In the genomic region with DNA sequence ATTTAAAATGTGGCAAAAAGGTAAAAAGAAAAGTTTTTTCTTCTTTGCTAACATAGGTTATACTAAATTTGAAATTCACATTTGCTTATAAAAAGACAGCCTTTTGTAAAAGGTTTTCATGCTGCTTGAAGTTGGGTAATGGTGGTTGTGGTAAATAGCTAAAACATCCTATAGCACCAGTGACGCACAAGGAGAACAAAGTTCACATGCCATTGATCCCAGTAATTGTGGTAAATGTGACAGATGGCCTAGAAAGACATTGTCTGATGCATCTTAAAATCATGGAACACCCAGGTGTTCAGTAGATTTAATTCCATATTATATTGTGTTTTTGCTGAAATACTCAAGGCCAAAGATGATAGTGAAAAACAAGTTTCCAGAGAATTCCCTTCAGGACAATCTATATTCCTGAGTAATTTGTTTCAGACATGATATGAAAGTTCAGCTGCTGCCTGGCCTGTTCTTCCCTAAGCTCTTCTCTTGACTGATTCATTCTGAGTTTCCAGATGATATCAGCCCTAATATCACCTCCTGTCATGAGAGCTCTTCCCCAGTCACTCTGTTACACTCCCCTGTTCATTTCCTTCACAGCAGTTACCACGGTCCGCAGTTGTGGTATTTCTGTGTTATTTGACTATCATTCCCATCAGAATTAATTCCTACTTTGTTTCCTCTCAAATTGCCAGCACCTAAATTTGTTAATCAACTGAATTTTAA, we compare ENCODE assay signal across 1 cellular context.
TF ChIP-seq lines count a peak whose summit lies in the region.

No MANE protein-coding gene starts in this region.

TF ChIP-seq in HepG2, 621 proteins besides CTCF, POLR2A, EP300 and RAD21:
- TF ChIP-seq ZNF772 (CRISPR knock-in tag; IDR thresholded peaks at IDR 0.05) (no peak), HNF4A (CRISPR knock-in tag; IDR thresholded peaks at IDR 0.05) (peak; percentile 56), SAP130 (CRISPR knock-in tag; IDR thresholded peaks at IDR 0.05; ENCODE audit: low read depth) (0 out of 2 replicates have a peak, but pooled peaks have one; percentile 5), POGZ (CRISPR knock-in tag; IDR thresholded peaks at IDR 0.05) (0 out of 2 replicates have a peak, but pooled peaks have one; percentile 21), HNRNPLL (IDR thresholded peaks at IDR 0.05; ENCODE audit: low read depth, low read length, poor library complexity, severe bottlenecking) (no peak), STAT5B (CRISPR knock-in tag; IDR thresholded peaks at IDR 0.05) (no peak), PRMT3 (CRISPR knock-in tag; IDR thresholded peaks at IDR 0.05; ENCODE audit: borderline replicate concordance, low read depth) (no peak), ASH2L (IDR thresholded peaks at IDR 0.05; ENCODE audit: insufficient read length, low read depth, low read length) (peak; percentile 32), GATAD2A (CRISPR knock-in tag; IDR thresholded peaks at IDR 0.05) (peak; percentile 36; the same call in 1 of the 2 replicates), ZNF230 (CRISPR knock-in tag; IDR thresholded peaks at IDR 0.05) (no peak), KAT8 (CRISPR knock-in tag; IDR thresholded peaks at IDR 0.05) (0 out of 2 replicates have a peak, but pooled peaks have one; percentile 21), ZBTB20 (CRISPR knock-in tag; IDR thresholded peaks at IDR 0.05; ENCODE audit: borderline replicate concordance, low read depth) (0 out of 2 replicates have a peak, but pooled peaks have one; percentile 54), NR3C1 (CRISPR knock-in tag; IDR thresholded peaks at IDR 0.05) (no peak), FOSL2 (CRISPR knock-in tag; IDR thresholded peaks at IDR 0.05) (peak; percentile 40; the same call in 1 of the 2 replicates), PPARG (CRISPR knock-in tag; conservative IDR thresholded peaks at IDR 0.05) (peak; percentile 60; the same call in 1 of the 2 replicates), TEAD3 (CRISPR knock-in tag; optimal IDR thresholded peaks at IDR 0.05; ENCODE audit: borderline replicate concordance) (peak; percentile 22), CREB1 (IDR thresholded peaks at IDR 0.05) (peak; percentile 42; the same call in 1 of the 2 replicates), CREB1 (CRISPR knock-in tag; IDR thresholded peaks at IDR 0.05) (no peak), SNAI1 (CRISPR knock-in tag; IDR thresholded peaks at IDR 0.05; ENCODE audit: borderline replicate concordance) (no peak), FOXK1 (CRISPR knock-in tag; IDR thresholded peaks at IDR 0.05; ENCODE audit: borderline replicate concordance, low read depth) (no peak), CCDC6 (CRISPR knock-in tag; IDR thresholded peaks at IDR 0.05) (no peak), RXRB (CRISPR knock-in tag; IDR thresholded peaks at IDR 0.05; ENCODE audit: borderline replicate concordance) (peak; percentile 44; the same call in 1 of the 2 replicates), MED1 (CRISPR knock-in tag; IDR thresholded peaks at IDR 0.05) (no peak)
- TF ChIP-seq, protein P1, sequence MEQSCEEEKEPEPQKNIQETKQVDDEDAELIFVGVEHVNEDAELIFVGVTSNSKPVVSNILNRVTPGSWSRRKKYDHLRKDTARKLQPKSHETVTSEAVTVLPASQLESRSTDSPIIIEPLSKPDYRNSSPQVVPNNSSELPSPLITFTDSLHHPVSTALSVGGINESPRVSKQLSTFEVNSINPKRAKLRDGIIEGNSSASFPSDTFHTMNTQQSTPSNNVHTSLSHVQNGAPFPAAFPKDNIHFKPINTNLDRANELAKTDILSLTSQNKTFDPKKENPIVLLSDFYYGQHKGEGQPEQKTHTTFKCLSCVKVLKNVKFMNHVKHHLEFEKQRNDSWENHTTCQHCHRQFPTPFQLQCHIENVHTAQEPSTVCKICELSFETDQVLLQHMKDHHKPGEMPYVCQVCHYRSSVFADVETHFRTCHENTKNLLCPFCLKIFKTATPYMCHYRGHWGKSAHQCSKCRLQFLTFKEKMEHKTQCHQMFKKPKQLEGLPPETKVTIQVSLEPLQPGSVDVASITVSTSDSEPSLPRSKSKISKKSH (CRISPR knock-in tag; IDR thresholded peaks at IDR 0.05; ENCODE audit: borderline replicate concordance): no peak
- TF ChIP-seq, protein P2, sequence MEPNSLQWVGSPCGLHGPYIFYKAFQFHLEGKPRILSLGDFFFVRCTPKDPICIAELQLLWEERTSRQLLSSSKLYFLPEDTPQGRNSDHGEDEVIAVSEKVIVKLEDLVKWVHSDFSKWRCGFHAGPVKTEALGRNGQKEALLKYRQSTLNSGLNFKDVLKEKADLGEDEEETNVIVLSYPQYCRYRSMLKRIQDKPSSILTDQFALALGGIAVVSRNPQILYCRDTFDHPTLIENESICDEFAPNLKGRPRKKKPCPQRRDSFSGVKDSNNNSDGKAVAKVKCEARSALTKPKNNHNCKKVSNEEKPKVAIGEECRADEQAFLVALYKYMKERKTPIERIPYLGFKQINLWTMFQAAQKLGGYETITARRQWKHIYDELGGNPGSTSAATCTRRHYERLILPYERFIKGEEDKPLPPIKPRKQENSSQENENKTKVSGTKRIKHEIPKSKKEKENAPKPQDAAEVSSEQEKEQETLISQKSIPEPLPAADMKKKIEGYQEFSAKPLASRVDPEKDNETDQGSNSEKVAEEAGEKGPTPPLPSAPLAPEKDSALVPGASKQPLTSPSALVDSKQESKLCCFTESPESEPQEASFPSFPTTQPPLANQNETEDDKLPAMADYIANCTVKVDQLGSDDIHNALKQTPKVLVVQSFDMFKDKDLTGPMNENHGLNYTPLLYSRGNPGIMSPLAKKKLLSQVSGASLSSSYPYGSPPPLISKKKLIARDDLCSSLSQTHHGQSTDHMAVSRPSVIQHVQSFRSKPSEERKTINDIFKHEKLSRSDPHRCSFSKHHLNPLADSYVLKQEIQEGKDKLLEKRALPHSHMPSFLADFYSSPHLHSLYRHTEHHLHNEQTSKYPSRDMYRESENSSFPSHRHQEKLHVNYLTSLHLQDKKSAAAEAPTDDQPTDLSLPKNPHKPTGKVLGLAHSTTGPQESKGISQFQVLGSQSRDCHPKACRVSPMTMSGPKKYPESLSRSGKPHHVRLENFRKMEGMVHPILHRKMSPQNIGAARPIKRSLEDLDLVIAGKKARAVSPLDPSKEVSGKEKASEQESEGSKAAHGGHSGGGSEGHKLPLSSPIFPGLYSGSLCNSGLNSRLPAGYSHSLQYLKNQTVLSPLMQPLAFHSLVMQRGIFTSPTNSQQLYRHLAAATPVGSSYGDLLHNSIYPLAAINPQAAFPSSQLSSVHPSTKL (CRISPR knock-in tag; IDR thresholded peaks at IDR 0.05): peak; percentile 46; the same call in 1 of the 2 replicates
